Comparison of ENCODE assay signal across 16 cellular contexts in the genomic region with DNA sequence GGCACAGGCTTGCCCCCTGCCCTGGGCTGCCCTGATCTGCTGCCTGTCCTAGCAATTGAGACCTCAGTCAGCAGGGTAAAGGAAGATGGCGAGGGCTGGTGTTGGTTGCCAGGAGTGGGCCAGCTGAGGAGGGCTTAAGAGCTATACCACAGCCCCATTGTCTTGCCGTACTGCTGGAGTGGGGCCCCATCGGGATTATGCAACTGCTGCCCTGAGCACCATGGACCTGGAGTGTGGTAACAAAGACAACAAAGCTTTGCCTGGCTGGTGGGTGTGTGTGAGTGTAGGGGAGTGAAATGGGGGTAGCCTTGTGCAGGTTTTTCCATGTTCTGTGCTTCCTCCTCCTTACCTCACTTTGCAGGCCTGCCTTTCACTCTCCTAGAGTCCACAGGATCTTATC.
DNase-seq lines count a peak whose midpoint lies in the region; ATAC-seq and TF ChIP-seq lines count a peak whose summit lies in the region.
"Had no signal": no experiment of that assay in that cellular context is flagged by ENCODE, and none has a peak within 500 bp of the region (broad histone marks: within the 10 kb centered on the region; RNA-seq: fewer than 3 reads in every experiment).

No MANE protein-coding gene starts in this region.

- H3K9me3 Mint-ChIP-seq in nephron (no peaks in the 10 kb centered on the region), osteocyte (ENCODE audit: unreplicated experiment) (peaks cover 3% of the 10 kb centered on the region)
- H3K9me3 Mint-ChIP-seq: CD8-positive, alpha-beta T cell had no signal

- H3K4me3 Mint-ChIP-seq in nephron (no peak overlapping the region), osteocyte (ENCODE audit: unreplicated experiment) (no peak overlapping the region)
- H3K4me3 Mint-ChIP-seq: CD8-positive, alpha-beta T cell had no signal

- peaks cover 41% of the 10 kb centered on the region for H3K4me1 Mint-ChIP-seq in nephron
- H3K4me1 Mint-ChIP-seq in osteocyte (ENCODE audit: unreplicated experiment), result no peaks in the 10 kb centered on the region

- TF ChIP-seq CTCF in nephron (IDR thresholded peaks at IDR 0.05; ENCODE audit: unreplicated experiment in 3 of 3) (no peak), osteocyte (IDR thresholded peaks at IDR 0.05) (no peak)

- no peaks in the 10 kb centered on the region for H3K27me3 Mint-ChIP-seq in nephron (ENCODE audit: low read depth)
- no peaks in the 10 kb centered on the region for H3K27me3 Mint-ChIP-seq in osteocyte (ENCODE audit: unreplicated experiment)

- DNase-seq in SIG-M5 treated with dmso at 0.1 percent for 504 hours (lab: John Stamatoyannopoulos, UW; ENCODE audit: unreplicated experiment) (peak; percentile 0), SIG-M5 (lab: John Stamatoyannopoulos, UW) (no peak), amniotic epithelial cell (ENCODE audit: low read depth) (peak; percentile 20), osteocyte (ENCODE audit: extremely low spot score, unreplicated experiment) (no peak), NK-92 (lab: John Stamatoyannopoulos, UW; ENCODE audit: unreplicated experiment) (no peak)
- DNase-seq: Calu3; CD8-positive, alpha-beta T cell; GF-D8; GOT3; NCI-H1092; NCI-H1436 treated with DMSO at 0.1 percent for 48 hours; NCI-H2029; SW 1271 had no signal

- no peak for ATAC-seq in HG03460 (IDR thresholded peaks at IDR 0.05; ENCODE audit: unreplicated experiment)
- ATAC-seq: CD8-positive, alpha-beta T cell; HCT116 had no signal

- peak overlapping the region in 2 of 3 experiments; percentile 51 to 59 for H3K27ac Mint-ChIP-seq in nephron
- H3K27ac Mint-ChIP-seq in osteocyte (ENCODE audit: unreplicated experiment), result no peak overlapping the region
- H3K27ac Mint-ChIP-seq: CD8-positive, alpha-beta T cell had no signal

- H3K36me3 Mint-ChIP-seq in nephron (ENCODE audit: low read depth) (no peaks in the 10 kb centered on the region), osteocyte (ENCODE audit: unreplicated experiment) (no peaks in the 10 kb centered on the region)
- H3K36me3 Mint-ChIP-seq: CD8-positive, alpha-beta T cell had no signal

Comparison
In these comparisons a context has a peak if more than half of its experiments do, and no peak if none do; other contexts are left out.
1. DNase-seq: peak in SIG-M5 treated with dmso at 0.1 percent for 504 hours (single experiment) and amniotic epithelial cell (single experiment); none in SIG-M5 (single experiment), osteocyte (single experiment) and NK-92 (single experiment).